8 cellular contexts compared by ENCODE assay signal in genomic region chr2:84905181-84906107, GRCh38. TPM values are rescaled to one million over a fixed set of nuclear protein-coding genes. Genes with fewer than 3 reads are reported as not detected.
DNase-seq lines count a peak whose midpoint lies in the region; ATAC-seq and TF ChIP-seq lines count a peak whose summit lies in the region.

TMSB10 (plus strand) TSS chr2:84905656.

- H3K27me3 ChIP-seq in dorsolateral prefrontal cortex: no peaks in the 10 kb centered on the region

- 0% methylated on average over 37 to 77 of the region's 94 CpGs for WGBS in lower leg skin, 2 donors

- peak in 12 of 14 donors; percentile 39 to 76 (median 59) for DNase-seq in C1 segment of cervical spinal cord (lab: John Stamatoyannopoulos, UW)
- peak; percentile 28 for DNase-seq in NCI-H748 treated with DMSO at 0.1 percent for 48 hours (lab: John Stamatoyannopoulos, UW)
- peak; percentile 84 to 88 for DNase-seq in activated CD4-positive, alpha-beta T cell treated with anti-CD3 and anti-CD28 coated beads, Interleukin-2, amount 50 U/mL, for 48 hours
- DNase-seq in dorsolateral prefrontal cortex: peak; percentile 70 to 92 (median 82)
- DNase-seq in lower leg skin (ENCODE audit: low spot score in 2 of 2): peak; percentile 85 to 98
- DNase-seq in stimulated activated CD4-positive, alpha-beta T cell treated with anti-CD3 and anti-CD28 coated beads, Interleukin-4, amount 100 ng/mL, for 48 hours (ENCODE audit: low read depth in 2 of 2): peak; percentile 84 to 87

- H3K4me3 ChIP-seq in dorsolateral prefrontal cortex: peak within 1 kb of the TSS; percentile 63 to 98 (median 91)
- H3K4me3 ChIP-seq in lower leg skin (ENCODE audit: low read depth, poor library complexity, severe bottlenecking): peak within 1 kb of the TSS; percentile 68

- peak within 1 kb of the TSS; percentile 39 to 96 (median 88) for H3K27ac ChIP-seq in dorsolateral prefrontal cortex

- TF ChIP-seq CTCF in dorsolateral prefrontal cortex (IDR thresholded peaks at IDR 0.05 in 54 of 56, conservative IDR thresholded peaks at IDR 0.05 in 2 of 56; ENCODE audit: low read depth in 1 of 56, partially characterized antibody in 56 of 56) (peak in 33 of 56 donors; percentile 4 to 75 (median 33)), lower leg skin (IDR thresholded peaks at IDR 0.05) (no peak)

- TF ChIP-seq POLR2A in GM19193 (IDR thresholded peaks at IDR 0.05; ENCODE audit: extremely low read depth, insufficient read depth, insufficient read length) (peak; percentile 99), lower leg skin (IDR thresholded peaks at IDR 0.05) (peak in 1 of 2 donors; percentile 91)

- ATAC-seq in HG03432 (IDR thresholded peaks at IDR 0.05; ENCODE audit: unreplicated experiment): peak; percentile 75

- intact Hi-C loops in dorsolateral prefrontal cortex (cut with DNase I): loop anchor here in 1 of 2 donors (2.0 kb wide), 1 partner anchor 19 kb away; no protein-coding TSS in a partner anchor
- intact Hi-C loops in lower leg skin (cut with DNase I; ENCODE audit: low total_unique reads): no loop called here

RNA-seq across cellular contexts. Expression of gene TMSB10, which starts in this region (rescaled TPM):
- total RNA-seq in dorsolateral prefrontal cortex (1,000 to 10,000 TPM in 44 of 120 experiments, 100 to 1,000 TPM in 76; 441 to 1,542 (median 928) TPM), lower leg skin (1,000 to 10,000 TPM in 2 of 4 donors, 100 to 1,000 TPM in 2; 774 to 1,415 (median 1,103) TPM)

Comparison
In these comparisons a context has a peak if more than half of its experiments do, and no peak if none do; other contexts are left out.
1. Peak in every context shown above with its lines: DNase-seq, ATAC-seq, H3K4me3 ChIP-seq and H3K27ac ChIP-seq.
2. DNase-seq: peak in every context shown above with its lines; median percentile 92 in lower leg skin; 86 in activated CD4-positive, alpha-beta T cell treated with anti-CD3 and anti-CD28 coated beads, Interleukin-2, amount 50 U/mL, for 48 hours; 86 in stimulated activated CD4-positive, alpha-beta T cell treated with anti-CD3 and anti-CD28 coated beads, Interleukin-4, amount 100 ng/mL, for 48 hours; 82 in dorsolateral prefrontal cortex; 59 in C1 segment of cervical spinal cord; 28 in NCI-H748 treated with DMSO at 0.1 percent for 48 hours.
3. CTCF ChIP-seq: peak in dorsolateral prefrontal cortex (33 of 56); none in lower leg skin (0 of 3).